ENCODE assay signal across 2 cellular contexts in the genomic region with DNA sequence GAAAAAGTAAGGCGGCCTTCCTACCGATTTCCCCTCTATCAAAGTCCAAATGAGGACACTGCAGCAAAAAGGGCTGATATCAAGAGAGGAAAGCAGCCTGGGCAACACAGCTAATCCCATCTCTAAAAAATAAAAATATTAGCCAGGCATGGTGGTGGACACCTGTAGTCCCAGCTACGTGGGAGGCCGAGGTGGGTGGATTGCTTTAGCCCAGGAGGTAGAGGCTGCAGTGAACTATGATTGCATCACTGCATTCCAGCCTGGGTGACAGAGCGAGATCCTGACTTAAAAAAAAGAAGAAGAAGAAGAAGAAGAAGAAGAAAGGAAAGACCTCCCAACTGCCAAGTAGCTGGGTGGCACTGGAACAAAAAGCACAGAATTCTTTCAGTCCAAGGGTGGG.
TF ChIP-seq lines count a peak whose summit lies in the region.

No MANE protein-coding gene starts in this region.

TF ChIP-seq in IMR-90, 13 proteins besides CTCF, POLR2A, EP300 and RAD21:
- TF ChIP-seq BHLHE40 (IDR thresholded peaks at IDR 0.05; ENCODE audit: low read depth, low read length) (no peak), CEBPB (IDR thresholded peaks at IDR 0.05; ENCODE audit: low read depth, low read length) (peak; percentile 48)

TF ChIP-seq in K562, 482 proteins besides CTCF, POLR2A, EP300 and RAD21:
- no peak for TF ChIP-seq ZNF121 (CRISPR knock-in tag; conservative IDR thresholded peaks at IDR 0.05)
- no peak for TF ChIP-seq C11orf30 (IDR thresholded peaks at IDR 0.05; ENCODE audit: low read depth)
- TF ChIP-seq ZBTB8A (IDR thresholded peaks at IDR 0.05; ENCODE audit: partially characterized antibody), result no peak
- TF ChIP-seq, protein P1, sequence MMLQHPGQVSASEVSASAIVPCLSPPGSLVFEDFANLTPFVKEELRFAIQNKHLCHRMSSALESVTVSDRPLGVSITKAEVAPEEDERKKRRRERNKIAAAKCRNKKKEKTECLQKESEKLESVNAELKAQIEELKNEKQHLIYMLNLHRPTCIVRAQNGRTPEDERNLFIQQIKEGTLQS (IDR thresholded peaks at IDR 0.05), result peak; percentile 68
- TF ChIP-seq, protein P1 (CRISPR knock-in tag; conservative IDR thresholded peaks at IDR 0.05), result no peak
- 0 out of 2 replicates have a peak, but pooled peaks have one; percentile 10 for TF ChIP-seq CEBPB (tag; IDR thresholded peaks at IDR 0.05)
- TF ChIP-seq ZNF384 (IDR thresholded peaks at IDR 0.05; ENCODE audit: low read depth, low read length), result no peak
- TF ChIP-seq SMC3 (conservative IDR thresholded peaks at IDR 0.05; ENCODE audit: insufficient read depth, low read depth, low read length), result no peak
- no peak for TF ChIP-seq ZNF589 (CRISPR knock-in tag; IDR thresholded peaks at IDR 0.05; ENCODE audit: low read depth)
- TF ChIP-seq, protein P2, sequence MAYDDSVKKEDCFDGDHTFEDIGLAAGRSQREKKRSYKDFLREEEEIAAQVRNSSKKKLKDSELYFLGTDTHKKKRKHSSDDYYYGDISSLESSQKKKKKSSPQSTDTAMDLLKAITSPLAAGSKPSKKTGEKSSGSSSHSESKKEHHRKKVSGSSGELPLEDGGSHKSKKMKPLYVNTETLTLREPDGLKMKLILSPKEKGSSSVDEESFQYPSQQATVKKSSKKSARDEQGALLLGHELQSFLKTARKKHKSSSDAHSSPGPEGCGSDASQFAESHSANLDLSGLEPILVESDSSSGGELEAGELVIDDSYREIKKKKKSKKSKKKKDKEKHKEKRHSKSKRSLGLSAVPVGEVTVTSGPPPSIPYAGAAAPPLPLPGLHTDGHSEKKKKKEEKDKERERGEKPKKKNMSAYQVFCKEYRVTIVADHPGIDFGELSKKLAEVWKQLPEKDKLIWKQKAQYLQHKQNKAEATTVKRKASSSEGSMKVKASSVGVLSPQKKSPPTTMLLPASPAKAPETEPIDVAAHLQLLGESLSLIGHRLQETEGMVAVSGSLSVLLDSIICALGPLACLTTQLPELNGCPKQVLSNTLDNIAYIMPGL (CRISPR knock-in tag; IDR thresholded peaks at IDR 0.05), result no peak
- no peak for TF ChIP-seq CEBPG (CRISPR knock-in tag; IDR thresholded peaks at IDR 0.05)
- TF ChIP-seq CEBPG (tag; conservative IDR thresholded peaks at IDR 0.05 in 1 of 2, IDR thresholded peaks at IDR 0.05 in 1 of 2), result 0 out of 4 replicates have a peak, but pooled peaks of 1 of the 2 experiments have one; percentile 35
TF ChIP-seq in K562: peak in this region for 3.
